1 cellular context compared by ENCODE assay signal in genomic region chr11:125207866-125208425, GRCh38.
TF ChIP-seq lines count a peak whose summit lies in the region.

No MANE protein-coding gene starts in this region.

TF ChIP-seq in HepG2, 621 proteins besides CTCF, POLR2A, EP300 and RAD21 (continued from another document):
- TF ChIP-seq NFAT5 (CRISPR knock-in tag; IDR thresholded peaks at IDR 0.05) (no peak), NCOR1 (IDR thresholded peaks at IDR 0.05; ENCODE audit: borderline replicate concordance, low read length) (no peak), ATF7 (IDR thresholded peaks at IDR 0.05) (0 out of 2 replicates have a peak, but pooled peaks have one; percentile 1), ATF7 (CRISPR knock-in tag; IDR thresholded peaks at IDR 0.05) (no peak)
